13 cellular contexts compared by ENCODE assay signal in the genomic region with DNA sequence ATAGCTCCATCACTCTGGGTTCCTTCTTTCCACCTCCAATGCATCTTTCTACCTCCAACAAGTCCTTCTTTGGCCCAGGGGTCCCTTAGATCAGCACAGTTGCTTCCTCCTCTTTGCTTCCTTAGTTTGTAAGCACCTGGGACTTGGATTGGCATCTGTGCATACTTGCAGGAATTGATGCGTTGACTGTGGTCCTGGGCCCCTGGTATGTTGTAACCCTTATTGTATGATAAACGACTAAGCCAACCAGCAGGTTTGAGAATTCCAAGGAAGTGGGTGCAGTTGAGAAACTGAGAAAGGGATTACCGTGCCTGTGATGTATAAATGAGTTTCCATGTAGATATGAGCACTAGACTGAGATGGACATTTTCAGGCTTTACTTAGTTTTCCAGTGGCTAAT. TPM values are rescaled to one million over a fixed set of nuclear protein-coding genes. Genes with fewer than 3 reads are reported as not detected.
DNase-seq lines count a peak whose midpoint lies in the region; ATAC-seq, FAIRE-seq and TF ChIP-seq lines count a peak whose summit lies in the region.
"Had no signal": no experiment of that assay in that cellular context is flagged by ENCODE, and none has a peak within 500 bp of the region (broad histone marks: within the 10 kb centered on the region; RNA-seq: fewer than 3 reads in every experiment).

No MANE protein-coding gene starts in this region.

- no peak for TF ChIP-seq POLR2A in H1 (IDR thresholded peaks at IDR 0.05; ENCODE audit: control extremely low read depth in 1 of 2, low read depth in 2 of 2, low read length in 2 of 2)

- H3K27ac ChIP-seq in H1 (ENCODE audit: low read depth, low read length): no peak overlapping the region
- H3K27ac ChIP-seq in CD8-positive, alpha-beta memory T cell (ENCODE audit: low read depth, low read length): no peak overlapping the region
- H3K27ac ChIP-seq: A549, C4-2B had no signal

- peaks cover 2% of the 10 kb centered on the region for H3K9me3 Mint-ChIP-seq in nephron
- peaks cover 1 to 19% (median 10%) of the 10 kb centered on the region in 5 donors for H3K9me3 Mint-ChIP-seq in CD8-positive, alpha-beta memory T cell

- no peak overlapping the region for H3K4me3 Mint-ChIP-seq in nephron
- H3K4me3 Mint-ChIP-seq in CD8-positive, alpha-beta memory T cell: no peak overlapping the region
- H3K4me3 Mint-ChIP-seq: CD4-positive, alpha-beta memory T cell had no signal

- no peak overlapping the region for H3K23ac ChIP-seq in H1 (ENCODE audit: insufficient read length)

- peaks cover 5 to 12% (median 6%) of the 10 kb centered on the region in 4 experiments for H3K4me1 ChIP-seq in H1 (replicated peaks in 1 of 4; ENCODE audit: control insufficient read depth in 3 of 4, insufficient read depth in 4 of 4, low read length in 3 of 4)
- no peaks in the 10 kb centered on the region for H3K4me1 ChIP-seq in CD8-positive, alpha-beta memory T cell (ENCODE audit: insufficient read depth, low read length)
- H3K4me1 ChIP-seq: A549 had no signal

- no peaks in the 10 kb centered on the region for H3K9me3 ChIP-seq in H1 (ENCODE audit: insufficient read depth in 2 of 2, low read depth in 1 of 2, low read length in 1 of 2)
- no peaks in the 10 kb centered on the region for H3K9me3 ChIP-seq in CD8-positive, alpha-beta memory T cell (ENCODE audit: low read length)
- H3K9me3 ChIP-seq: A549, BE2C had no signal

- TF ChIP-seq RAD21 in H1 (IDR thresholded peaks at IDR 0.05 in 1 of 2, conservative IDR thresholded peaks at IDR 0.05 in 1 of 2; ENCODE audit: low read depth in 2 of 2, low read length in 2 of 2): no peak

- no peak overlapping the region for H3K4me3 ChIP-seq in H1 (ENCODE audit: extremely low read depth in 1 of 4, insufficient read depth in 2 of 4, low read depth in 3 of 4, low read length in 4 of 4)
- H3K4me3 ChIP-seq in CD8-positive, alpha-beta memory T cell (ENCODE audit: low read length): no peak overlapping the region
- H3K4me3 ChIP-seq: A549 had no signal

- 82% methylated on average over 3 of the region's 3 CpGs; no CpG with 5 or more reads in 1 of the 2 experiments for WGBS in H1 (ENCODE audit: extremely low coverage in 1 of 2, insufficient coverage in 1 of 2, insufficient read length in 1 of 2, insufficient replicate concordance in 2 of 2, low coverage in 1 of 2, low lambda C conversion rate in 2 of 2, missing lambda C conversion rate in 1 of 2), 2 experiments

- peak; percentile 66 for DNase-seq in NCI-H226
- no peak for DNase-seq in H1 (ENCODE audit: low read depth in 1 of 2, low spot score in 2 of 2)
- no peak for DNase-seq in urothelium cell line (ENCODE audit: low spot score)
- DNase-seq in CD8-positive, alpha-beta memory T cell: no peak
- DNase-seq in NCI-H1694 (lab: John Stamatoyannopoulos, UW): no peak
- DNase-seq: BE2C; CD4-positive, alpha-beta memory T cell; KBM-7 had no signal

- no peak overlapping the region for H2AFZ ChIP-seq in H1 (ENCODE audit: low read length)

- H2BK15ac ChIP-seq in H1 (ENCODE audit: low read length): no peak overlapping the region

- POLR2A ChIA-PET in H1 (lab: Charles Lee; ENCODE audit: partially characterized antibody): no interaction called here
- POLR2A ChIA-PET in CD8-positive, alpha-beta memory T cell (lab: Charles Lee): no interaction called here

- no peaks in the 10 kb centered on the region for H3K79me2 ChIP-seq in H1 (ENCODE audit: control insufficient read depth in 1 of 2, insufficient read depth in 2 of 2, low read length in 2 of 2)

- no peaks in the 10 kb centered on the region for H3K79me1 ChIP-seq in H1 (ENCODE audit: low read depth, low read length)

- H4K20me1 ChIP-seq in H1 (replicated peaks in 1 of 2; ENCODE audit: control insufficient read depth in 1 of 2, insufficient read depth in 2 of 2, low read length in 2 of 2): no peaks in the 10 kb centered on the region

- peak overlapping the region; percentile 80 to 95 (median 89) for H3K27ac Mint-ChIP-seq in nephron
- no peak overlapping the region for H3K27ac Mint-ChIP-seq in CD8-positive, alpha-beta memory T cell
- H3K27ac Mint-ChIP-seq: CD4-positive, alpha-beta memory T cell had no signal

- H3K18ac ChIP-seq in H1 (ENCODE audit: extremely low read depth, low read length): no peak overlapping the region

- H3K4me2 ChIP-seq in H1 (ENCODE audit: insufficient read depth in 1 of 2, low read depth in 2 of 2, low read length in 2 of 2): no peak overlapping the region
- H3K4me2 ChIP-seq: A549 had no signal

- peaks cover 43% of the 10 kb centered on the region for H3K4me1 Mint-ChIP-seq in nephron
- H3K4me1 Mint-ChIP-seq in CD8-positive, alpha-beta memory T cell: no peaks in the 10 kb centered on the region
- H3K4me1 Mint-ChIP-seq: CD4-positive, alpha-beta memory T cell had no signal

- no peak overlapping the region for H3K56ac ChIP-seq in H1 (replicated peaks; ENCODE audit: insufficient read length, low read depth, low read length)

- no peak for TF ChIP-seq CTCF in H1 (IDR thresholded peaks at IDR 0.05; ENCODE audit: control extremely low read depth in 1 of 3, insufficient read depth in 1 of 3, low read depth in 1 of 3, low read length in 3 of 3)
- no peak for TF ChIP-seq CTCF in nephron (IDR thresholded peaks at IDR 0.05; ENCODE audit: unreplicated experiment in 3 of 3)

- no peaks in the 10 kb centered on the region for H3K27me3 Mint-ChIP-seq in nephron (ENCODE audit: low read depth)
- H3K27me3 Mint-ChIP-seq in CD8-positive, alpha-beta memory T cell: no peaks in the 10 kb centered on the region
- H3K27me3 Mint-ChIP-seq: CD4-positive, alpha-beta memory T cell had no signal

- H4K91ac ChIP-seq in H1 (replicated peaks; ENCODE audit: insufficient read length, low read length): no peak overlapping the region

- CTCF ChIA-PET in H1 (lab: Charles Lee; ENCODE audit: partially characterized antibody): interaction anchor here (1.2 kb wide), 1 partner anchor 27 kb away, joined by 3 read pairs; no protein-coding TSS in a partner anchor
- CTCF ChIA-PET in CD8-positive, alpha-beta memory T cell (lab: Charles Lee): no interaction called here

- H2AK5ac ChIP-seq in H1 (ENCODE audit: low read depth, low read length): no peak overlapping the region

- no peaks in the 10 kb centered on the region for H3K23me2 ChIP-seq in H1 (ENCODE audit: low read depth, low read length)

- no peak overlapping the region for H2BK20ac ChIP-seq in H1 (ENCODE audit: low read length)

- no peaks in the 10 kb centered on the region for H3K36me3 ChIP-seq in H1 (ENCODE audit: control insufficient read depth in 2 of 4, insufficient read depth in 4 of 4, low read length in 3 of 4)
- no peaks in the 10 kb centered on the region for H3K36me3 ChIP-seq in CD8-positive, alpha-beta memory T cell (ENCODE audit: insufficient read depth, low read length)
- H3K36me3 ChIP-seq: BE2C had no signal

- H3K4ac ChIP-seq in H1 (replicated peaks; ENCODE audit: insufficient read length, low read depth, low read length): peak overlapping the region; percentile 61

- TF ChIP-seq EP300 in H1 (IDR thresholded peaks at IDR 0.05; ENCODE audit: borderline replicate concordance in 1 of 2, low read depth in 2 of 2, low read length in 2 of 2): no peak

- no peak overlapping the region for H4K8ac ChIP-seq in H1 (ENCODE audit: extremely low read depth, insufficient read depth, low read length)

- H2BK120ac ChIP-seq in H1 (replicated peaks; ENCODE audit: low read depth, low read length): no peak overlapping the region

- H3K27me3 ChIP-seq in H1 (replicated peaks in 1 of 4; ENCODE audit: control insufficient read depth in 3 of 4, extremely low read depth in 1 of 4, insufficient read depth in 3 of 4, low read length in 3 of 4): no peaks in the 10 kb centered on the region
- H3K27me3 ChIP-seq in CD8-positive, alpha-beta memory T cell (ENCODE audit: insufficient read depth, low read length, poor library complexity, severe bottlenecking): no peaks in the 10 kb centered on the region
- H3K27me3 ChIP-seq: BE2C had no signal

- FAIRE-seq in H1 (lab: Jason Lieb, UNC): no peak
- FAIRE-seq in urothelium cell line (lab: Jason Lieb, UNC): peak; percentile 27
- FAIRE-seq: A549 had no signal

- H4K5ac ChIP-seq in H1 (ENCODE audit: insufficient read length, low read depth, low read length): no peak overlapping the region

- ATAC-seq in HG03175 (IDR thresholded peaks at IDR 0.05; ENCODE audit: unreplicated experiment): no peak
- ATAC-seq: A549, HCT116 had no signal

- no peak overlapping the region for H3K14ac ChIP-seq in H1 (ENCODE audit: insufficient read length)

- peaks cover 33% of the 10 kb centered on the region for H3K36me3 Mint-ChIP-seq in nephron (ENCODE audit: low read depth)
- peaks cover 0 to 2% (median 0%) of the 10 kb centered on the region in 3 donors for H3K36me3 Mint-ChIP-seq in CD8-positive, alpha-beta memory T cell
- H3K36me3 Mint-ChIP-seq: CD4-positive, alpha-beta memory T cell had no signal

- H2BK12ac ChIP-seq in H1 (ENCODE audit: low read depth, low read length): no peak overlapping the region

- H2BK5ac ChIP-seq in H1 (ENCODE audit: low read depth, low read length): no peak overlapping the region

- H3K9ac ChIP-seq in H1 (replicated peaks in 1 of 4; ENCODE audit: extremely low read depth in 1 of 4, low read depth in 3 of 4, low read length in 3 of 4): no peak overlapping the region

TF ChIP-seq in H1, 55 proteins besides CTCF, POLR2A, EP300 and RAD21 (continues in another document):
- TF ChIP-seq POU5F1 (IDR thresholded peaks at IDR 0.05; ENCODE audit: low read depth, low read length): no peak
- no peak for TF ChIP-seq BCL11A (IDR thresholded peaks at IDR 0.05; ENCODE audit: low read depth in 2 of 2, low read length in 2 of 2)
- TF ChIP-seq GTF2F1 (IDR thresholded peaks at IDR 0.05; ENCODE audit: borderline replicate concordance, low read depth, low read length): no peak
- no peak for TF ChIP-seq EZH2 (IDR thresholded peaks at IDR 0.05; ENCODE audit: low read depth, low read length, severe bottlenecking)
- TF ChIP-seq SAP30 (IDR thresholded peaks at IDR 0.05; ENCODE audit: insufficient read depth, insufficient replicate concordance, low read length): no peak
- TF ChIP-seq BRCA1 (IDR thresholded peaks at IDR 0.05; ENCODE audit: low read depth, low read length): no peak
- TF ChIP-seq KDM5A (IDR thresholded peaks at IDR 0.05; ENCODE audit: low read length): no peak

RNA-seq across cellular contexts. Expression of a gene that starts 55.9 kb away (rescaled TPM):
- total RNA-seq in H1 (2021; fragmentation: NEBNext Ultra II Directional; extraction: Animal tissue kit (Norgen Biotek cat#: 25700)): 14.4 and 15.4 TPM in 2 replicates
- 2.0 and 2.9 TPM in 2 replicates for polyA plus RNA-seq in H1 (2011; rRNA removed)
- 3.4 TPM for polyA plus RNA-seq in H1 (2011; cell fraction: cytosol; rRNA removed)
- polyA plus RNA-seq in H1 (2011; cell fraction: nucleus; rRNA removed): 3.2 TPM
- polyA plus RNA-seq in H1 (2012, experiment 1 of 2): 4.0 to 6.4 TPM (median 5.9 TPM) in 4 replicates
- polyA plus RNA-seq in H1 (2012, experiment 2 of 2): 0.43 TPM
- polyA plus RNA-seq in H1 (2013, experiment 1 of 2): 8.3 TPM
- polyA plus RNA-seq in H1 (2013, experiment 2 of 2): 8.3 TPM
- 8.6 and 21.0 TPM in 2 replicates for polyA minus RNA-seq in H1 (2011; rRNA and poly(A)+ RNA removed)
- 9.2 TPM for polyA minus RNA-seq in H1 (2011; cell fraction: cytosol; rRNA and poly(A)+ RNA removed)
- polyA minus RNA-seq in H1 (2011; cell fraction: nucleus; rRNA and poly(A)+ RNA removed): 16.6 TPM
- total RNA-seq in CD8-positive, alpha-beta memory T cell: not detected
- polyA plus RNA-seq in CD8-positive, alpha-beta memory T cell: not detected
- total RNA-seq: CD4-positive, alpha-beta memory T cell had no signal
- polyA plus RNA-seq: CD4-positive, alpha-beta memory T cell had no signal

Comparison
In these comparisons a context has a peak if more than half of its experiments do, and no peak if none do; other contexts are left out.
1. H3K27ac Mint-ChIP-seq: peak in nephron (3 of 3); none in CD8-positive, alpha-beta memory T cell (0 of 8).
2. RNA of a gene that starts 55.9 kb away (total RNA-seq): 14.4 to 15.4 TPM in H1; not detected in CD8-positive, alpha-beta memory T cell; every median in the first group is over 10 times any median in the second.